21 cellular contexts compared by ENCODE assay signal in the genomic region with DNA sequence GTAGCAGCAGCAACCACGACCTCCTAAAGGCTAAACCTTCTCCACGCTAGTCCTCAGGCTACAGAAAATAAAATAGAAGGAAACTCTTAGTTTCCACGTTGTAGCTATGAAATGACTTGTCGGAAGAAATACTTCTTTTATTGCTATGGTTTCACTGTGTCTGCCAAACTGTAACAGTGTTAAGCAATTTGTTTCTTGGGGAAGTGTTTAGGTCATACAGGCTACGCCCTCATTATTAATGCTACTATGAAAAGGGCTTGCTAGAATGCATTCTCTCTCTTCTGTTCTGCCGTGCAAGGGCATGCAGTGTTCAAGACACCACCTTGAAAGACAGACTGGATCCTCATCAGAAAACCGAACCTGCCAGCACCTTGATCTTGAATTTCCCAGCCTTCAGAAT.
DNase-seq lines count a peak whose midpoint lies in the region; ATAC-seq and TF ChIP-seq lines count a peak whose summit lies in the region.
"Had no signal": no experiment of that assay in that cellular context is flagged by ENCODE, and none has a peak within 500 bp of the region (broad histone marks: within the 10 kb centered on the region; RNA-seq: fewer than 3 reads in every experiment).

No MANE protein-coding gene starts in this region.

- peak; percentile 21 for ATAC-seq in left lung
- no peak for ATAC-seq in HG03108 (IDR thresholded peaks at IDR 0.05; ENCODE audit: unreplicated experiment)
- ATAC-seq in GM19324 (IDR thresholded peaks at IDR 0.05; ENCODE audit: low FRiP score, unreplicated experiment) = no peak
- ATAC-seq in HG03442 (IDR thresholded peaks at IDR 0.05; ENCODE audit: unreplicated experiment) = no peak
- ATAC-seq: A549; naive thymus-derived CD4-positive, alpha-beta T cell had no signal

- H3K4me1 ChIP-seq in esophagus (ENCODE audit: control insufficient read depth in 2 of 2, insufficient read depth in 2 of 2, low read length in 1 of 2) (no peaks in the 10 kb centered on the region), left lung (no peaks in the 10 kb centered on the region)
- H3K4me1 ChIP-seq: A549 had no signal

- 30 to 49% methylated on average over 7 of the region's 7 CpGs for WGBS in esophagus, 2 donors

- H3K27ac ChIP-seq in esophagus (ENCODE audit: low read depth in 2 of 2, low read length in 1 of 2) = peak overlapping the region; percentile 84 to 86
- H3K27ac ChIP-seq in left lung = no peak overlapping the region
- H3K27ac ChIP-seq: A549, ovary had no signal

- H3K4me3 ChIP-seq in AG09309 (ENCODE audit: control insufficient read depth, low read depth, low read length) (no peak overlapping the region), esophagus (ENCODE audit: low read depth in 1 of 2, low read length in 2 of 2) (peak overlapping the region; percentile 38 to 46), left lung (no peak overlapping the region)
- H3K4me3 ChIP-seq: A549, ovary had no signal

- intact Hi-C loops in left lung (cut with DNase I) = no loop called here

- DNase-seq in AG09309 (ENCODE audit: low read depth) (peak; percentile 14), NOMO-1 (lab: John Stamatoyannopoulos, UW; ENCODE audit: unreplicated experiment in 2 of 2) (peak; percentile 77 to 95), left lung (no peak)
- no peak for DNase-seq in activated CD8-positive, alpha-beta memory T cell treated with anti-CD3 and anti-CD28 coated beads, Interleukin-2, amount 50 U/mL, for 48 hours
- DNase-seq: activated CD4-positive, alpha-beta memory T cell treated with anti-CD3 and anti-CD28 coated beads for 36 hours; activated CD4-positive, CD25-positive, alpha-beta regulatory T cell; activated gamma-delta T cell treated with Interleukin-2 at 50 U/mL for 16 hours; activated T-cell treated with anti-CD3 and anti-CD28 coated beads for 4 hours; C1 segment of cervical spinal cord; caudate nucleus; naive thymus-derived CD4-positive, alpha-beta T cell; NCI-H1417 treated with DMSO at 0.1 percent for 48 hours; NCI-H524; ovary; stimulated activated CD4-positive, alpha-beta T cell treated with anti-CD3 and anti-CD28 coated beads, Interleukin-1b, Interleukin-23, amount 100 ng/mL, for 48 hours; SW 1271 had no signal

- H3K36me3 ChIP-seq in esophagus (ENCODE audit: control insufficient read depth in 2 of 2, insufficient read depth in 2 of 2, low read length in 1 of 2) (no peaks in the 10 kb centered on the region), left lung (no peaks in the 10 kb centered on the region)
- H3K36me3 ChIP-seq: ovary had no signal

- no peak for TF ChIP-seq CTCF in AG09309 (IDR thresholded peaks at IDR 0.05; ENCODE audit: control insufficient read depth, insufficient read depth, low read depth, low read length, missing control alignments)
- no peak for TF ChIP-seq CTCF in left lung (IDR thresholded peaks at IDR 0.05)

- H3K27me3 ChIP-seq in esophagus (ENCODE audit: control insufficient read depth in 1 of 2, insufficient read depth in 2 of 2, low read length in 2 of 2) (no peaks in the 10 kb centered on the region), left lung (no peaks in the 10 kb centered on the region)
- H3K27me3 ChIP-seq: ovary had no signal

- H3K9me3 ChIP-seq in esophagus (ENCODE audit: control insufficient read depth in 2 of 2, insufficient read depth in 1 of 2, low read depth in 1 of 2, low read length in 1 of 2) (no peaks in the 10 kb centered on the region), left lung (no peaks in the 10 kb centered on the region)
- H3K9me3 ChIP-seq: A549, ovary had no signal

Comparison
In these comparisons a context has a peak if more than half of its experiments do, and no peak if none do; other contexts are left out.
1. DNase-seq: peak in AG09309 (single experiment) and NOMO-1 (2 of 2); none in left lung (0 of 2) and activated CD8-positive, alpha-beta memory T cell treated with anti-CD3 and anti-CD28 coated beads, Interleukin-2, amount 50 U/mL, for 48 hours (single experiment).
2. H3K4me3 ChIP-seq: peak in esophagus (2 of 2); none in AG09309 (single experiment) and left lung (0 of 2).
3. H3K27ac ChIP-seq: peak in esophagus (2 of 2); none in left lung (0 of 2).